ENCODE assay signal across 8 cellular contexts in the genomic region with DNA sequence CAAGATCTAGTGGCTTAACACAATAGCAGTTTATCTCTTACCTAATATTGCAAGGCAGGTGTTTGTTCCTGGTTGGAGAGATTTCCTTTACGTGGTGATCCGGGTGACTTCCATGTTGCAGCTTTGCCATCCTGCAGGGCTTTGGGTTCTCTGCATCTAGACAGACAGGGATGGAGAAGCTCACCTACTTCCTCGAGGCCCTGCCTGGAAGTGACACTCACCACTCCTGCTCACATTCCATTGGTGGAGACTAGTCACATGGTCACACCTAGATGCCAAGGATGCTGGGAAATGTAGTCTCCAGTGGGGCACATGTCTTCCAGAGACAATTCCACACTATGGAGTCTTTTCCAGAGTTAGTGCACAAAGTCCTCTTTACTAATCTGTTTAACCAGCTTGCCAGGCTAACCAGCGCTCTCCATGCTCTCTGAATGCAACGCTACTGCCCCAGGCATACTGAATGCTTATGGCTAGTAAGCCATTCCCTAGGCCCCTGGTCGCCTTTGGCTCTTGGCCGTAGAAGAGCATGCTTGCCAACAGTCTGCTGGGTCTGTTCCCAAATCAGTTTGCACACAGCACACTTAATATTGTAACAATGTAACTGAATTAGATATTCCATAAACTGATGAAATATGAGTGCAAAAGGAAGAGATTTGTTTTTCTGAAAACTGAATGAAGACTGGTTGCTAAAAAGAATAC. TPM values are rescaled to one million over a fixed set of nuclear protein-coding genes. Genes with fewer than 3 reads are reported as not detected.
DNase-seq lines count a peak whose midpoint lies in the region; ATAC-seq and TF ChIP-seq lines count a peak whose summit lies in the region.

No MANE protein-coding gene starts in this region.

- H3K4me3 Mint-ChIP-seq in CD4-positive, alpha-beta T cell: peak overlapping the region; percentile 34
- peak overlapping the region; percentile 60 for H3K4me3 Mint-ChIP-seq in activated CD4-positive, alpha-beta memory T cell treated with anti-CD3 and anti-CD28 coated beads, Interleukin-2, amount 10 ng/mL, durations not matched to agents 7 days and 5 days

- CTCF ChIA-PET in CD4-positive, alpha-beta T cell (lab: Charles Lee): interaction anchor here (1.5 kb wide), 1 partner anchor 9 kb away, joined by 7 read pairs; no protein-coding TSS in a partner anchor
- CTCF ChIA-PET in activated CD4-positive, alpha-beta memory T cell treated with anti-CD3 and anti-CD28 coated beads, Interleukin-2, amount 10 ng/mL, durations not matched to agents 7 days and 5 days (lab: Charles Lee): interaction anchor here (0.8 to 1.7 kb wide), 2 partner anchors 11 to 128 kb away, joined by 3 to 4 read pairs; no protein-coding TSS in a partner anchor

- peak; percentile 64 for ATAC-seq in CD4-positive, alpha-beta T cell (ENCODE audit: poor library complexity)
- ATAC-seq in GM19351 (IDR thresholded peaks at IDR 0.05; ENCODE audit: unreplicated experiment) (no peak), HG03139 (IDR thresholded peaks at IDR 0.05; ENCODE audit: unreplicated experiment) (no peak)

- H3K27ac ChIP-seq in CD4-positive, alpha-beta T cell (ENCODE audit: low read depth, low read length): no peak overlapping the region

- TF ChIP-seq CTCF in CD4-positive, alpha-beta T cell (IDR thresholded peaks at IDR 0.05): no peak

- no peaks in the 10 kb centered on the region for H3K4me1 ChIP-seq in neuron (ENCODE audit: insufficient read depth, low read length)

- no peaks in the 10 kb centered on the region for H3K9me3 Mint-ChIP-seq in CD4-positive, alpha-beta T cell
- H3K9me3 Mint-ChIP-seq in activated CD4-positive, alpha-beta memory T cell treated with anti-CD3 and anti-CD28 coated beads, Interleukin-2, amount 10 ng/mL, durations not matched to agents 7 days and 5 days: peaks cover 8% of the 10 kb centered on the region

- H3K36me3 ChIP-seq in neuron (ENCODE audit: insufficient read depth, low read length): no peaks in the 10 kb centered on the region

- no peak overlapping the region for H3K27ac Mint-ChIP-seq in CD4-positive, alpha-beta T cell
- no peak overlapping the region for H3K27ac Mint-ChIP-seq in activated CD4-positive, alpha-beta memory T cell treated with anti-CD3 and anti-CD28 coated beads, Interleukin-2, amount 10 ng/mL, durations not matched to agents 7 days and 5 days

- H2AFZ ChIP-seq in neuron (ENCODE audit: low read depth, low read length): no peak overlapping the region

- H3K27me3 ChIP-seq in CD4-positive, alpha-beta T cell (ENCODE audit: control insufficient read depth, insufficient read depth, low read length): no peaks in the 10 kb centered on the region
- H3K27me3 ChIP-seq in neuron (ENCODE audit: insufficient read depth, low read length): peaks cover 33% of the 10 kb centered on the region

- H3K9me3 ChIP-seq in CD4-positive, alpha-beta T cell (ENCODE audit: control insufficient read depth, low read length): no peaks in the 10 kb centered on the region
- peaks cover 1% of the 10 kb centered on the region for H3K9me3 ChIP-seq in neuron (ENCODE audit: low read length)

- H3K4me1 Mint-ChIP-seq in CD4-positive, alpha-beta T cell (ENCODE audit: low read depth): peaks cover 16% of the 10 kb centered on the region
- peaks cover 21% of the 10 kb centered on the region for H3K4me1 Mint-ChIP-seq in activated CD4-positive, alpha-beta memory T cell treated with anti-CD3 and anti-CD28 coated beads, Interleukin-2, amount 10 ng/mL, durations not matched to agents 7 days and 5 days

- no peaks in the 10 kb centered on the region for H3K36me3 Mint-ChIP-seq in CD4-positive, alpha-beta T cell (ENCODE audit: low read depth)
- peaks cover 10% of the 10 kb centered on the region for H3K36me3 Mint-ChIP-seq in activated CD4-positive, alpha-beta memory T cell treated with anti-CD3 and anti-CD28 coated beads, Interleukin-2, amount 10 ng/mL, durations not matched to agents 7 days and 5 days (ENCODE audit: low read depth)

- intact Hi-C loops in CD4-positive, alpha-beta T cell (cut with DNase I, micrococcal nuclease): loop anchor here (5.0 to 10.0 kb wide), 3 partner anchors 264 to 1152 kb away; a partner anchor contains a TSS

- peak in 5 of 10 experiments; percentile 5 to 34 (median 11) for DNase-seq in CD4-positive, alpha-beta T cell
- peak; percentile 87 for DNase-seq in H4 (ENCODE audit: low spot score)
- DNase-seq in NCI-H524 treated with DMSO at 0.1 percent for 48 hours (lab: John Stamatoyannopoulos, UW): peak; percentile 55
- peak; percentile 62 for DNase-seq in activated CD4-positive, alpha-beta memory T cell treated with anti-CD3 and anti-CD28 coated beads, Interleukin-2, amount 10 ng/mL, durations not matched to agents 7 days and 5 days
- DNase-seq in fibroblast of peridontal ligament (ENCODE audit: extremely low read depth): peak; percentile 72

- peaks cover 5% of the 10 kb centered on the region for H3K27me3 Mint-ChIP-seq in CD4-positive, alpha-beta T cell
- peaks cover 10% of the 10 kb centered on the region for H3K27me3 Mint-ChIP-seq in activated CD4-positive, alpha-beta memory T cell treated with anti-CD3 and anti-CD28 coated beads, Interleukin-2, amount 10 ng/mL, durations not matched to agents 7 days and 5 days

- peak overlapping the region; percentile 2 for H3K4me3 ChIP-seq in neuron (ENCODE audit: low read length)

- POLR2A ChIA-PET in CD4-positive, alpha-beta T cell (lab: Charles Lee): no interaction called here
- POLR2A ChIA-PET in activated CD4-positive, alpha-beta memory T cell treated with anti-CD3 and anti-CD28 coated beads, Interleukin-2, amount 10 ng/mL, durations not matched to agents 7 days and 5 days (lab: Charles Lee): no interaction called here

RNA-seq across cellular contexts. Expression of a gene that starts 6.7 kb away (rescaled TPM):
- not detected for total RNA-seq in CD4-positive, alpha-beta T cell
- 0.06 TPM in 1 of 2 replicates, not detected in the other for total RNA-seq in H4 (2014; rRNA removed; shearing (Covaris generic))
- not detected for total RNA-seq in activated CD4-positive, alpha-beta memory T cell treated with anti-CD3 and anti-CD28 coated beads, Interleukin-2, amount 10 ng/mL, durations not matched to agents 7 days and 5 days

RNA-seq across cellular contexts. Expression of a gene that starts 23.8 kb away (rescaled TPM):
- total RNA-seq in CD4-positive, alpha-beta T cell: not detected
- total RNA-seq in H4 (2014; rRNA removed; shearing (Covaris generic)): 0.77 and 4.2 TPM in 2 replicates
- total RNA-seq in activated CD4-positive, alpha-beta memory T cell treated with anti-CD3 and anti-CD28 coated beads, Interleukin-2, amount 10 ng/mL, durations not matched to agents 7 days and 5 days: not detected
